In genomic region chr19:54121259-54121658, GRCh38 we compare ENCODE assay signal across 25 cellular contexts. TPM values are rescaled to one million over a fixed set of nuclear protein-coding genes. Genes with fewer than 3 reads are reported as not detected.
"Had no signal": no experiment of that assay in that cellular context is flagged by ENCODE, and none has a peak within 500 bp of the region (broad histone marks: within the 10 kb centered on the region; RNA-seq: fewer than 3 reads in every experiment).

No MANE protein-coding gene starts in this region.

- H3K9me3 Mint-ChIP-seq: activated B cell treated with CpG ODN at 0.5 μM for 24 hours; activated CD4-positive, alpha-beta T cell treated with anti-CD3 and anti-CD28 coated beads, Interleukin-2, amount 10 ng/mL, durations not matched to agents 24 days and 14 days; activated naive CD4-positive, alpha-beta T cell treated with anti-CD3 and anti-CD28 coated beads, Interleukin-2, amount 50 U/mL, for 24 hours; activated T-cell treated with anti-CD3 and anti-CD28 coated beads, Interleukin-2, amount 50 U/mL, for 24 hours; activated T-helper 1 cell treated with anti-CD3 and anti-CD28 coated beads, Interleukin-12 subunit alpha, Interleukin-12 subunit beta, Interleukin-2, Interleukin-4 antibody, amounts not matched to agents 30 ng/mL and 10 ng/mL and 1 ng/mL, durations not matched to agents 14 hours and 24 hours and 36 hours had no signal

- ATAC-seq: activated CD8-positive, alpha-beta memory T cell treated with anti-CD3 and anti-CD28 coated beads, Interleukin-2, amount 10 ng/mL, durations not matched to agents 7 days and 5 days had no signal

- H3K27ac Mint-ChIP-seq: activated B cell treated with CpG ODN at 0.5 μM for 24 hours; activated CD4-positive, alpha-beta T cell treated with anti-CD3 and anti-CD28 coated beads, Interleukin-2, amount 10 ng/mL, durations not matched to agents 24 days and 14 days; activated CD8-positive, alpha-beta memory T cell treated with anti-CD3 and anti-CD28 coated beads, Interleukin-2, amount 10 ng/mL, durations not matched to agents 7 days and 5 days; activated naive CD4-positive, alpha-beta T cell treated with anti-CD3 and anti-CD28 coated beads, Interleukin-2, amount 50 U/mL, for 24 hours; activated T-cell treated with anti-CD3 and anti-CD28 coated beads, Interleukin-2, amount 50 U/mL, for 24 hours; activated T-helper 1 cell treated with anti-CD3 and anti-CD28 coated beads, Interleukin-12 subunit alpha, Interleukin-12 subunit beta, Interleukin-2, Interleukin-4 antibody, amounts not matched to agents 30 ng/mL and 10 ng/mL and 1 ng/mL, durations not matched to agents 14 hours and 24 hours and 36 hours had no signal

- H3K4me3 Mint-ChIP-seq: activated B cell treated with CpG ODN at 0.5 μM for 24 hours; activated CD4-positive, alpha-beta T cell treated with anti-CD3 and anti-CD28 coated beads, Interleukin-2, amount 10 ng/mL, durations not matched to agents 24 days and 14 days; activated CD8-positive, alpha-beta memory T cell treated with anti-CD3 and anti-CD28 coated beads, Interleukin-2, amount 10 ng/mL, durations not matched to agents 7 days and 5 days; activated naive CD4-positive, alpha-beta T cell treated with anti-CD3 and anti-CD28 coated beads, Interleukin-2, amount 50 U/mL, for 24 hours; activated T-cell treated with anti-CD3 and anti-CD28 coated beads, Interleukin-2, amount 50 U/mL, for 24 hours; activated T-helper 1 cell treated with anti-CD3 and anti-CD28 coated beads, Interleukin-12 subunit alpha, Interleukin-12 subunit beta, Interleukin-2, Interleukin-4 antibody, amounts not matched to agents 30 ng/mL and 10 ng/mL and 1 ng/mL, durations not matched to agents 14 hours and 24 hours and 36 hours had no signal

- H3K9me3 ChIP-seq: breast epithelium had no signal

- FAIRE-seq: RCC 7860, TTC549 had no signal

- DNase-seq: activated B cell treated with CpG ODN at 0.5 μM for 24 hours; activated CD4-positive, alpha-beta T cell treated with anti-CD3 and anti-CD28 coated beads for 1 hour; activated CD4-positive, alpha-beta T cell treated with anti-CD3 and anti-CD28 coated beads, Interleukin-2, amount 10 ng/mL, durations not matched to agents 24 days and 14 days; activated CD4-positive, alpha-beta T cell treated with anti-CD3 and anti-CD28 coated beads, Interleukin-2, amount 50 U/mL, for 48 hours; activated CD8-positive, alpha-beta memory T cell treated with anti-CD3 and anti-CD28 coated beads, Interleukin-2, amount 10 ng/mL, durations not matched to agents 7 days and 5 days; activated effector memory CD4-positive, alpha-beta T cell treated with Interleukin-2 at 50 U/mL for 16 hours; activated naive CD4-positive, alpha-beta T cell; activated T-cell treated with anti-CD3 and anti-CD28 coated beads, Interleukin-2, amount 50 U/mL, for 24 hours; aorta; caudate nucleus; Kasumi-1; NCI-H1048; NCI-H146; NCI-H187 treated with DMSO at 0.1 percent for 48 hours; NCI-H2081 treated with DMSO at 0.1 percent for 48 hours; NCI-H446; NCI-H524; SHP77 treated with DMSO at 0.1 percent for 48 hours; T-helper 2 cell; T1000 had no signal

- H3K27me3 Mint-ChIP-seq: activated B cell treated with CpG ODN at 0.5 μM for 24 hours; activated CD4-positive, alpha-beta T cell treated with anti-CD3 and anti-CD28 coated beads, Interleukin-2, amount 10 ng/mL, durations not matched to agents 24 days and 14 days; activated CD8-positive, alpha-beta memory T cell treated with anti-CD3 and anti-CD28 coated beads, Interleukin-2, amount 10 ng/mL, durations not matched to agents 7 days and 5 days; activated naive CD4-positive, alpha-beta T cell treated with anti-CD3 and anti-CD28 coated beads, Interleukin-2, amount 50 U/mL, for 24 hours; activated T-cell treated with anti-CD3 and anti-CD28 coated beads, Interleukin-2, amount 50 U/mL, for 24 hours had no signal

- H3K27me3 ChIP-seq: breast epithelium had no signal

- H3K4me3 ChIP-seq: breast epithelium had no signal

- H3K27ac ChIP-seq: breast epithelium had no signal

RNA-seq across cellular contexts. Expression of gene OSCAR, which starts 20.7 kb away (rescaled TPM):
- total RNA-seq: activated T-helper 1 cell treated with anti-CD3 and anti-CD28 coated beads, Interleukin-12 subunit alpha, Interleukin-12 subunit beta, Interleukin-2, Interleukin-4 antibody, amounts not matched to agents 30 ng/mL and 10 ng/mL and 1 ng/mL, durations not matched to agents 14 hours and 24 hours and 36 hours had no signal
